In genomic region chr13:28533049-28533436, GRCh38 we compare ENCODE assay signal across 11 cellular contexts. TPM values are rescaled to one million over a fixed set of nuclear protein-coding genes. Genes with fewer than 3 reads are reported as not detected.
A peak's percentile ranks its signal among the peaks of the same experiment; 100 is the strongest.
DNase-seq lines count a peak whose midpoint lies in the region; TF ChIP-seq lines count a peak whose summit lies in the region.
"Had no signal": no experiment of that assay in that cellular context is flagged by ENCODE, and none has a peak within 500 bp of the region (broad histone marks: within the 10 kb centered on the region; RNA-seq: fewer than 3 reads in every experiment).

No MANE protein-coding gene starts in this region.

- peak overlapping the region; percentile 97 for H3K27ac Mint-ChIP-seq in endothelial cell (ENCODE audit: unreplicated experiment)

- no peak overlapping the region for H2BK15ac ChIP-seq in neuronal stem cell (ENCODE audit: low read length)

- peak overlapping the region; percentile 15 for H3K18ac ChIP-seq in neuronal stem cell (ENCODE audit: low read length)

- H3K4me3 ChIP-seq in BE2C (ENCODE audit: low read depth, low read length), result peak overlapping the region; percentile 31
- H3K4me3 ChIP-seq in HUES48 (ENCODE audit: low read depth, low read length), result peak overlapping the region; percentile 67
- peak overlapping the region; percentile 27 to 81 for H3K4me3 ChIP-seq in neuronal stem cell (ENCODE audit: low read length in 2 of 2)
- H3K4me3 ChIP-seq in vagina, result peak overlapping the region in 1 of 2 donors; percentile 38

- no peak overlapping the region for H3K4ac ChIP-seq in neuronal stem cell (ENCODE audit: low read length)

- TF ChIP-seq POLR2A in vagina (IDR thresholded peaks at IDR 0.05), result no peak

- TF ChIP-seq CTCF in BE2C (IDR thresholded peaks at IDR 0.05; ENCODE audit: low read depth, low read length) (no peak), endothelial cell (IDR thresholded peaks at IDR 0.05; ENCODE audit: unreplicated experiment) (no peak), vagina (IDR thresholded peaks at IDR 0.05) (no peak)

- H3K4me3 Mint-ChIP-seq in endothelial cell (ENCODE audit: unreplicated experiment), result peak overlapping the region; percentile 86

- no peak overlapping the region for H3K14ac ChIP-seq in neuronal stem cell (ENCODE audit: low read length)

- H2BK12ac ChIP-seq in neuronal stem cell (ENCODE audit: low read length), result no peak overlapping the region

- peaks cover 5% of the 10 kb centered on the region for H3K9me3 ChIP-seq in BE2C
- H3K9me3 ChIP-seq in HUES48 (ENCODE audit: control insufficient read depth, insufficient read depth, low read length), result no peaks in the 10 kb centered on the region
- peaks cover 0 to 7% of the 10 kb centered on the region in 2 donors for H3K9me3 ChIP-seq in neuronal stem cell (replicated peaks in 1 of 2; ENCODE audit: control insufficient read depth in 2 of 2, insufficient read depth in 1 of 2, low read depth in 1 of 2, low read length in 2 of 2)
- H3K9me3 ChIP-seq in vagina, result no peaks in the 10 kb centered on the region

- no peaks in the 10 kb centered on the region for H3K4me1 ChIP-seq in BE2C
- H3K4me1 ChIP-seq in HUES48 (ENCODE audit: control insufficient read depth, insufficient read depth, low read length), result peaks cover 20% of the 10 kb centered on the region
- peaks cover 4 to 5% of the 10 kb centered on the region in 2 donors for H3K4me1 ChIP-seq in neuronal stem cell (ENCODE audit: control insufficient read depth in 2 of 2, insufficient read depth in 1 of 2, low read depth in 1 of 2, low read length in 2 of 2)
- H3K4me1 ChIP-seq in vagina, result peaks cover 22% of the 10 kb centered on the region

- WGBS in neuronal stem cell (ENCODE audit: extremely low coverage in 2 of 2, insufficient read length in 2 of 2, insufficient replicate concordance in 1 of 2), 2 donors, result no CpG with 5 or more reads among the region's 17 CpGs

- no peak overlapping the region for H4K8ac ChIP-seq in neuronal stem cell (ENCODE audit: low read depth, low read length)

- peak overlapping the region; percentile 15 for H3K23ac ChIP-seq in neuronal stem cell (ENCODE audit: low read depth, low read length, poor library complexity)

- H3K36me3 ChIP-seq in BE2C, result no peaks in the 10 kb centered on the region
- H3K36me3 ChIP-seq in HUES48 (ENCODE audit: control insufficient read depth, insufficient read depth, low read length), result no peaks in the 10 kb centered on the region
- no peaks in the 10 kb centered on the region for H3K36me3 ChIP-seq in neuronal stem cell (replicated peaks in 1 of 2; ENCODE audit: control insufficient read depth in 2 of 2, insufficient read depth in 2 of 2, low read length in 2 of 2)
- no peaks in the 10 kb centered on the region for H3K36me3 ChIP-seq in vagina

- H3K27ac ChIP-seq in HUES48 (ENCODE audit: low read depth, low read length), result no peak overlapping the region
- H3K27ac ChIP-seq in neuronal stem cell (replicated peaks; ENCODE audit: low read length), result no peak overlapping the region
- H3K27ac ChIP-seq in vagina, result no peak overlapping the region
- H3K27ac ChIP-seq: KMS-11 had no signal

- H2BK5ac ChIP-seq in neuronal stem cell (ENCODE audit: low read length), result no peak overlapping the region

- H3K27me3 ChIP-seq in BE2C, result peaks cover 46% of the 10 kb centered on the region
- peaks cover 38% of the 10 kb centered on the region for H3K27me3 ChIP-seq in HUES48 (ENCODE audit: control insufficient read depth, insufficient read depth, low read length)
- H3K27me3 ChIP-seq in neuronal stem cell (ENCODE audit: control insufficient read depth in 3 of 3, insufficient read depth in 3 of 3, low read depth in 1 of 3, low read length in 3 of 3), result peaks cover 9 to 65% (median 41%) of the 10 kb centered on the region in 3 experiments
- no peaks in the 10 kb centered on the region for H3K27me3 ChIP-seq in vagina

- no peak for DNase-seq in BE2C
- DNase-seq in endothelial cell (ENCODE audit: low spot score), result no peak
- DNase-seq in neuronal stem cell (ENCODE audit: low spot score), result peak; percentile 4
- no peak for DNase-seq in DMS114 treated with DMSO at 0.1 percent for 48 hours (lab: John Stamatoyannopoulos, UW; ENCODE audit: unreplicated experiment)
- no peak for DNase-seq in vagina (ENCODE audit: extremely low spot score in 2 of 2)
- no peak for DNase-seq in effector CD4-positive, alpha-beta T cell
- DNase-seq in 8988T, result no peak
- DNase-seq: activated effector memory CD4-positive, alpha-beta T cell treated with anti-CD3 and anti-CD28 coated beads, Interleukin-2, amount 50 U/mL, for 16 hours; SHP77 had no signal

- H3K79me1 ChIP-seq in neuronal stem cell (ENCODE audit: low read depth, low read length), result peaks cover 3% of the 10 kb centered on the region

- H3K4me2 ChIP-seq in neuronal stem cell (ENCODE audit: insufficient read depth, low read length, poor library complexity, severe bottlenecking), result peak overlapping the region; percentile 72
- H3K4me2 ChIP-seq: KMS-11 had no signal

- no peak overlapping the region for H2BK120ac ChIP-seq in neuronal stem cell (ENCODE audit: low read depth, low read length)

- intact Hi-C loops in vagina (cut with DNase I), result no loop called here

- H3K9me3 Mint-ChIP-seq in endothelial cell (ENCODE audit: unreplicated experiment), result no peaks in the 10 kb centered on the region

- no peak overlapping the region for H3K9ac ChIP-seq in HUES48 (ENCODE audit: low read depth, low read length)
- H3K9ac ChIP-seq in neuronal stem cell (ENCODE audit: low read depth, low read length, poor library complexity), result peak overlapping the region; percentile 24
- H3K9ac ChIP-seq: KMS-11 had no signal

- H2AK5ac ChIP-seq in neuronal stem cell (ENCODE audit: low read depth, low read length), result no peak overlapping the region

- peak overlapping the region; percentile 86 for H2AFZ ChIP-seq in neuronal stem cell (ENCODE audit: low read length)

- peaks cover 5% of the 10 kb centered on the region for H3K36me3 Mint-ChIP-seq in endothelial cell (ENCODE audit: low read depth, unreplicated experiment)

- peaks cover 10% of the 10 kb centered on the region for H3K27me3 Mint-ChIP-seq in endothelial cell (ENCODE audit: unreplicated experiment)

- H3K4me1 Mint-ChIP-seq in endothelial cell (ENCODE audit: unreplicated experiment), result peaks cover 25% of the 10 kb centered on the region

- no peak overlapping the region for H4K91ac ChIP-seq in neuronal stem cell (ENCODE audit: low read depth, low read length, poor library complexity)

RNA-seq across cellular contexts. Expression of gene FLT1, which starts 38.1 kb away (rescaled TPM):
- 0.79 TPM for polyA plus RNA-seq in BE2C (2012; ENCODE audit: insufficient read depth, insufficient read length, low read depth)
- 759 TPM for total RNA-seq in endothelial cell (ENCODE audit: unreplicated experiment)
- polyA plus RNA-seq in neuronal stem cell (2013, experiment 1 of 2), result 0.07 TPM
- 0.04 TPM for polyA plus RNA-seq in neuronal stem cell (2013, experiment 2 of 2)
- 18.9 TPM for total RNA-seq in vagina

Comparison
In these comparisons a context has a peak if more than half of its experiments do, and no peak if none do; other contexts are left out.
1. RNA of gene FLT1, which starts 38.1 kb away (total RNA-seq): 759 TPM in endothelial cell (single experiment); 18.9 TPM in vagina (single experiment); every median in the first group is over 10 times any median in the second.